In the genomic region with DNA sequence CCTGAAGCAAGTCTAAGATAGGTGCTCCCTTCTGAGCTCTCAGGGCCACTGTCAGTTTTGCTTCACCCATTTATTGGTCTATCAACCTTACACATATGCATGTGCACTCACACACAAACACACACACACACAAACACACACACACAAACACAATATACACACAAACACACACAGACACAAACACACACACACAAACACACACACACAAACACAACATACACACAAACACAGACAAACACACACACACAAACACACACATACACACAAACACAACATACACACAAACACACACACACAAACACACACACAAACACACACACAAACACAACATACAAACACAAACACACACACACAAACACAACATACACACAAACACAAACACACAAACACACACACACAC, we compare ENCODE assay signal across 1 cellular context.
TF ChIP-seq lines count a peak whose summit lies in the region.

No MANE protein-coding gene starts in this region.

TF ChIP-seq in K562, 482 proteins besides CTCF, POLR2A, EP300 and RAD21 (continued from another document):
- TF ChIP-seq, protein P1, sequence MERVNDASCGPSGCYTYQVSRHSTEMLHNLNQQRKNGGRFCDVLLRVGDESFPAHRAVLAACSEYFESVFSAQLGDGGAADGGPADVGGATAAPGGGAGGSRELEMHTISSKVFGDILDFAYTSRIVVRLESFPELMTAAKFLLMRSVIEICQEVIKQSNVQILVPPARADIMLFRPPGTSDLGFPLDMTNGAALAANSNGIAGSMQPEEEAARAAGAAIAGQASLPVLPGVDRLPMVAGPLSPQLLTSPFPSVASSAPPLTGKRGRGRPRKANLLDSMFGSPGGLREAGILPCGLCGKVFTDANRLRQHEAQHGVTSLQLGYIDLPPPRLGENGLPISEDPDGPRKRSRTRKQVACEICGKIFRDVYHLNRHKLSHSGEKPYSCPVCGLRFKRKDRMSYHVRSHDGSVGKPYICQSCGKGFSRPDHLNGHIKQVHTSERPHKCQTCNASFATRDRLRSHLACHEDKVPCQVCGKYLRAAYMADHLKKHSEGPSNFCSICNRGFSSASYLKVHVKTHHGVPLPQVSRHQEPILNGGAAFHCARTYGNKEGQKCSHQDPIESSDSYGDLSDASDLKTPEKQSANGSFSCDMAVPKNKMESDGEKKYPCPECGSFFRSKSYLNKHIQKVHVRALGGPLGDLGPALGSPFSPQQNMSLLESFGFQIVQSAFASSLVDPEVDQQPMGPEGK (CRISPR knock-in tag; IDR thresholded peaks at IDR 0.05; ENCODE audit: borderline replicate concordance): no peak
- TF ChIP-seq STAT5B (CRISPR knock-in tag; IDR thresholded peaks at IDR 0.05) (no peak), FUS (optimal IDR thresholded peaks at IDR 0.05; ENCODE audit: low read depth, low read length) (no peak), ATF1 (CRISPR knock-in tag; IDR thresholded peaks at IDR 0.05) (no peak), ATF1 (tag; IDR thresholded peaks at IDR 0.05) (no peak), NFXL1 (CRISPR knock-in tag; IDR thresholded peaks at IDR 0.05) (no peak)
